ENCODE assay signal across 1 cellular context in the genomic region with DNA sequence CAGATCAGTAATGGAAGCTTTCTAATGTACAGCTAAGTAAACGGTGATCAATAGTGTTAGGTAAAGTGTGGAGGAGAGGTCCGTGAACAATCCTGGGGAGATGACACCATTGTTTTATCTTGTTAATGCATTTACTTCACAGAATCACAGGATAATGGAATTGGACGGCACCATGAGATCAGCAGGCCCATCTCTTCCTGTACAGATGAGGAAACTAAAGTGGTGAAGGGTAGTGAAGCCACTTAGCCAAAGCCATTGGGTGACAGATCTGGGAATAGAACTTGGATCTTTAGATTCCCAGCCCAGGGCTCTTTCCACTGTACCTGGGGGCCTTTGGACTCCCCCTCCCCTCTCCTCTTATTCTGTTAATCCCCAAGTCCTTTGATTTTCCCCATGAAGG.
TF ChIP-seq lines count a peak whose summit lies in the region.

No MANE protein-coding gene starts in this region.

TF ChIP-seq in K562, 482 proteins besides CTCF, POLR2A, EP300 and RAD21 (continues in another document):
- TF ChIP-seq, protein P1, sequence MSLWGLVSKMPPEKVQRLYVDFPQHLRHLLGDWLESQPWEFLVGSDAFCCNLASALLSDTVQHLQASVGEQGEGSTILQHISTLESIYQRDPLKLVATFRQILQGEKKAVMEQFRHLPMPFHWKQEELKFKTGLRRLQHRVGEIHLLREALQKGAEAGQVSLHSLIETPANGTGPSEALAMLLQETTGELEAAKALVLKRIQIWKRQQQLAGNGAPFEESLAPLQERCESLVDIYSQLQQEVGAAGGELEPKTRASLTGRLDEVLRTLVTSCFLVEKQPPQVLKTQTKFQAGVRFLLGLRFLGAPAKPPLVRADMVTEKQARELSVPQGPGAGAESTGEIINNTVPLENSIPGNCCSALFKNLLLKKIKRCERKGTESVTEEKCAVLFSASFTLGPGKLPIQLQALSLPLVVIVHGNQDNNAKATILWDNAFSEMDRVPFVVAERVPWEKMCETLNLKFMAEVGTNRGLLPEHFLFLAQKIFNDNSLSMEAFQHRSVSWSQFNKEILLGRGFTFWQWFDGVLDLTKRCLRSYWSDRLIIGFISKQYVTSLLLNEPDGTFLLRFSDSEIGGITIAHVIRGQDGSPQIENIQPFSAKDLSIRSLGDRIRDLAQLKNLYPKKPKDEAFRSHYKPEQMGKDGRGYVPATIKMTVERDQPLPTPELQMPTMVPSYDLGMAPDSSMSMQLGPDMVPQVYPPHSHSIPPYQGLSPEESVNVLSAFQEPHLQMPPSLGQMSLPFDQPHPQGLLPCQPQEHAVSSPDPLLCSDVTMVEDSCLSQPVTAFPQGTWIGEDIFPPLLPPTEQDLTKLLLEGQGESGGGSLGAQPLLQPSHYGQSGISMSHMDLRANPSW (CRISPR knock-in tag; IDR thresholded peaks at IDR 0.05), result no peak
- TF ChIP-seq SAP30 (IDR thresholded peaks at IDR 0.05; ENCODE audit: borderline replicate concordance, insufficient read depth, low read depth, low read length, poor library complexity, severe bottlenecking), result no peak
- TF ChIP-seq, protein P2, sequence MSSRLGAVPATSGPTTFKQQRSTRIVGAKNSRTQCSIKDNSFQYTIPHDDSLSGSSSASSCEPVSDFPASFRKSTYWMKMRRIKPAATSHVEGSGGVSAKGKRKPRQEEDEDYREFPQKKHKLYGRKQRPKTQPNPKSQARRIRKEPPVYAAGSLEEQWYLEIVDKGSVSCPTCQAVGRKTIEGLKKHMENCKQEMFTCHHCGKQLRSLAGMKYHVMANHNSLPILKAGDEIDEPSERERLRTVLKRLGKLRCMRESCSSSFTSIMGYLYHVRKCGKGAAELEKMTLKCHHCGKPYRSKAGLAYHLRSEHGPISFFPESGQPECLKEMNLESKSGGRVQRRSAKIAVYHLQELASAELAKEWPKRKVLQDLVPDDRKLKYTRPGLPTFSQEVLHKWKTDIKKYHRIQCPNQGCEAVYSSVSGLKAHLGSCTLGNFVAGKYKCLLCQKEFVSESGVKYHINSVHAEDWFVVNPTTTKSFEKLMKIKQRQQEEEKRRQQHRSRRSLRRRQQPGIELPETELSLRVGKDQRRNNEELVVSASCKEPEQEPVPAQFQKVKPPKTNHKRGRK (tag; IDR thresholded peaks at IDR 0.05), result no peak
- no peak for TF ChIP-seq MECOM (CRISPR knock-in tag; IDR thresholded peaks at IDR 0.05)
- TF ChIP-seq, protein P3, sequence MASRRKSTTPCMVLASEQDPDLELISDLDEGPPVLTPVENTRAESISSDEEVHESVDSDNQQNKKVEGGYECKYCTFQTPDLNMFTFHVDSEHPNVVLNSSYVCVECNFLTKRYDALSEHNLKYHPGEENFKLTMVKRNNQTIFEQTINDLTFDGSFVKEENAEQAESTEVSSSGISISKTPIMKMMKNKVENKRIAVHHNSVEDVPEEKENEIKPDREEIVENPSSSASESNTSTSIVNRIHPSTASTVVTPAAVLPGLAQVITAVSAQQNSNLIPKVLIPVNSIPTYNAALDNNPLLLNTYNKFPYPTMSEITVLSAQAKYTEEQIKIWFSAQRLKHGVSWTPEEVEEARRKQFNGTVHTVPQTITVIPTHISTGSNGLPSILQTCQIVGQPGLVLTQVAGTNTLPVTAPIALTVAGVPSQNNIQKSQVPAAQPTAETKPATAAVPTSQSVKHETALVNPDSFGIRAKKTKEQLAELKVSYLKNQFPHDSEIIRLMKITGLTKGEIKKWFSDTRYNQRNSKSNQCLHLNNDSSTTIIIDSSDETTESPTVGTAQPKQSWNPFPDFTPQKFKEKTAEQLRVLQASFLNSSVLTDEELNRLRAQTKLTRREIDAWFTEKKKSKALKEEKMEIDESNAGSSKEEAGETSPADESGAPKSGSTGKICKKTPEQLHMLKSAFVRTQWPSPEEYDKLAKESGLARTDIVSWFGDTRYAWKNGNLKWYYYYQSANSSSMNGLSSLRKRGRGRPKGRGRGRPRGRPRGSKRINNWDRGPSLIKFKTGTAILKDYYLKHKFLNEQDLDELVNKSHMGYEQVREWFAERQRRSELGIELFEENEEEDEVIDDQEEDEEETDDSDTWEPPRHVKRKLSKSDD (conservative IDR thresholded peaks at IDR 0.05; ENCODE audit: low read length), result no peak
- TF ChIP-seq, protein P4, sequence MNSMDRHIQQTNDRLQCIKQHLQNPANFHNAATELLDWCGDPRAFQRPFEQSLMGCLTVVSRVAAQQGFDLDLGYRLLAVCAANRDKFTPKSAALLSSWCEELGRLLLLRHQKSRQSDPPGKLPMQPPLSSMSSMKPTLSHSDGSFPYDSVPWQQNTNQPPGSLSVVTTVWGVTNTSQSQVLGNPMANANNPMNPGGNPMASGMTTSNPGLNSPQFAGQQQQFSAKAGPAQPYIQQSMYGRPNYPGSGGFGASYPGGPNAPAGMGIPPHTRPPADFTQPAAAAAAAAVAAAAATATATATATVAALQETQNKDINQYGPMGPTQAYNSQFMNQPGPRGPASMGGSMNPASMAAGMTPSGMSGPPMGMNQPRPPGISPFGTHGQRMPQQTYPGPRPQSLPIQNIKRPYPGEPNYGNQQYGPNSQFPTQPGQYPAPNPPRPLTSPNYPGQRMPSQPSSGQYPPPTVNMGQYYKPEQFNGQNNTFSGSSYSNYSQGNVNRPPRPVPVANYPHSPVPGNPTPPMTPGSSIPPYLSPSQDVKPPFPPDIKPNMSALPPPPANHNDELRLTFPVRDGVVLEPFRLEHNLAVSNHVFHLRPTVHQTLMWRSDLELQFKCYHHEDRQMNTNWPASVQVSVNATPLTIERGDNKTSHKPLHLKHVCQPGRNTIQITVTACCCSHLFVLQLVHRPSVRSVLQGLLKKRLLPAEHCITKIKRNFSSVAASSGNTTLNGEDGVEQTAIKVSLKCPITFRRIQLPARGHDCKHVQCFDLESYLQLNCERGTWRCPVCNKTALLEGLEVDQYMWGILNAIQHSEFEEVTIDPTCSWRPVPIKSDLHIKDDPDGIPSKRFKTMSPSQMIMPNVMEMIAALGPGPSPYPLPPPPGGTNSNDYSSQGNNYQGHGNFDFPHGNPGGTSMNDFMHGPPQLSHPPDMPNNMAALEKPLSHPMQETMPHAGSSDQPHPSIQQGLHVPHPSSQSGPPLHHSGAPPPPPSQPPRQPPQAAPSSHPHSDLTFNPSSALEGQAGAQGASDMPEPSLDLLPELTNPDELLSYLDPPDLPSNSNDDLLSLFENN (IDR thresholded peaks at IDR 0.05; ENCODE audit: low read depth in 2 of 2, low read length in 2 of 2), result no peak
- TF ChIP-seq TAF1 (IDR thresholded peaks at IDR 0.05; ENCODE audit: control insufficient read depth, extremely low read depth, insufficient read depth, low read length, severe bottlenecking), result no peak
- no peak for TF ChIP-seq YY1 (IDR thresholded peaks at IDR 0.05; ENCODE audit: borderline replicate concordance in 1 of 3, control insufficient read depth in 1 of 3, extremely low read depth in 1 of 3, insufficient read depth in 3 of 3, insufficient read length in 1 of 3, insufficient replicate concordance in 2 of 3, low read depth in 1 of 3, low read length in 2 of 3)
- TF ChIP-seq BMI1 (IDR thresholded peaks at IDR 0.05; ENCODE audit: low read length), result no peak
- TF ChIP-seq, protein P5, sequence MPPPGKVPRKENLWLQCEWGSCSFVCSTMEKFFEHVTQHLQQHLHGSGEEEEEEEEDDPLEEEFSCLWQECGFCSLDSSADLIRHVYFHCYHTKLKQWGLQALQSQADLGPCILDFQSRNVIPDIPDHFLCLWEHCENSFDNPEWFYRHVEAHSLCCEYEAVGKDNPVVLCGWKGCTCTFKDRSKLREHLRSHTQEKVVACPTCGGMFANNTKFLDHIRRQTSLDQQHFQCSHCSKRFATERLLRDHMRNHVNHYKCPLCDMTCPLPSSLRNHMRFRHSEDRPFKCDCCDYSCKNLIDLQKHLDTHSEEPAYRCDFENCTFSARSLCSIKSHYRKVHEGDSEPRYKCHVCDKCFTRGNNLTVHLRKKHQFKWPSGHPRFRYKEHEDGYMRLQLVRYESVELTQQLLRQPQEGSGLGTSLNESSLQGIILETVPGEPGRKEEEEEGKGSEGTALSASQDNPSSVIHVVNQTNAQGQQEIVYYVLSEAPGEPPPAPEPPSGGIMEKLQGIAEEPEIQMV (tag; conservative IDR thresholded peaks at IDR 0.05; ENCODE audit: low read depth), result no peak
- TF ChIP-seq, protein P6, sequence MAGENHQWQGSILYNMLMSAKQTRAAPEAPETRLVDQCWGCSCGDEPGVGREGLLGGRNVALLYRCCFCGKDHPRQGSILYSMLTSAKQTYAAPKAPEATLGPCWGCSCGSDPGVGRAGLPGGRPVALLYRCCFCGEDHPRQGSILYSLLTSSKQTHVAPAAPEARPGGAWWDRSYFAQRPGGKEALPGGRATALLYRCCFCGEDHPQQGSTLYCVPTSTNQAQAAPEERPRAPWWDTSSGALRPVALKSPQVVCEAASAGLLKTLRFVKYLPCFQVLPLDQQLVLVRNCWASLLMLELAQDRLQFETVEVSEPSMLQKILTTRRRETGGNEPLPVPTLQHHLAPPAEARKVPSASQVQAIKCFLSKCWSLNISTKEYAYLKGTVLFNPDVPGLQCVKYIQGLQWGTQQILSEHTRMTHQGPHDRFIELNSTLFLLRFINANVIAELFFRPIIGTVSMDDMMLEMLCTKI (IDR thresholded peaks at IDR 0.05; ENCODE audit: partially characterized antibody), result no peak
- no peak for TF ChIP-seq NR2C2 (CRISPR knock-in tag; IDR thresholded peaks at IDR 0.05)
- TF ChIP-seq NR2C2 (tag; IDR thresholded peaks at IDR 0.05), result no peak
- TF ChIP-seq CBX5 (IDR thresholded peaks at IDR 0.05; ENCODE audit: borderline replicate concordance, low read depth), result no peak
- TF ChIP-seq, protein P7, sequence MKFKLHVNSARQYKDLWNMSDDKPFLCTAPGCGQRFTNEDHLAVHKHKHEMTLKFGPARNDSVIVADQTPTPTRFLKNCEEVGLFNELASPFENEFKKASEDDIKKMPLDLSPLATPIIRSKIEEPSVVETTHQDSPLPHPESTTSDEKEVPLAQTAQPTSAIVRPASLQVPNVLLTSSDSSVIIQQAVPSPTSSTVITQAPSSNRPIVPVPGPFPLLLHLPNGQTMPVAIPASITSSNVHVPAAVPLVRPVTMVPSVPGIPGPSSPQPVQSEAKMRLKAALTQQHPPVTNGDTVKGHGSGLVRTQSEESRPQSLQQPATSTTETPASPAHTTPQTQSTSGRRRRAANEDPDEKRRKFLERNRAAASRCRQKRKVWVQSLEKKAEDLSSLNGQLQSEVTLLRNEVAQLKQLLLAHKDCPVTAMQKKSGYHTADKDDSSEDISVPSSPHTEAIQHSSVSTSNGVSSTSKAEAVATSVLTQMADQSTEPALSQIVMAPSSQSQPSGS (CRISPR knock-in tag; IDR thresholded peaks at IDR 0.05), result no peak
- TF ChIP-seq, protein P8, sequence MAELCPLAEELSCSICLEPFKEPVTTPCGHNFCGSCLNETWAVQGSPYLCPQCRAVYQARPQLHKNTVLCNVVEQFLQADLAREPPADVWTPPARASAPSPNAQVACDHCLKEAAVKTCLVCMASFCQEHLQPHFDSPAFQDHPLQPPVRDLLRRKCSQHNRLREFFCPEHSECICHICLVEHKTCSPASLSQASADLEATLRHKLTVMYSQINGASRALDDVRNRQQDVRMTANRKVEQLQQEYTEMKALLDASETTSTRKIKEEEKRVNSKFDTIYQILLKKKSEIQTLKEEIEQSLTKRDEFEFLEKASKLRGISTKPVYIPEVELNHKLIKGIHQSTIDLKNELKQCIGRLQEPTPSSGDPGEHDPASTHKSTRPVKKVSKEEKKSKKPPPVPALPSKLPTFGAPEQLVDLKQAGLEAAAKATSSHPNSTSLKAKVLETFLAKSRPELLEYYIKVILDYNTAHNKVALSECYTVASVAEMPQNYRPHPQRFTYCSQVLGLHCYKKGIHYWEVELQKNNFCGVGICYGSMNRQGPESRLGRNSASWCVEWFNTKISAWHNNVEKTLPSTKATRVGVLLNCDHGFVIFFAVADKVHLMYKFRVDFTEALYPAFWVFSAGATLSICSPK (IDR thresholded peaks at IDR 0.05; ENCODE audit: borderline replicate concordance), result no peak
- TF ChIP-seq PHTF2 (CRISPR knock-in tag; IDR thresholded peaks at IDR 0.05), result no peak
- TF ChIP-seq SRSF3 (IDR thresholded peaks at IDR 0.05; ENCODE audit: insufficient read depth, low read length), result no peak
- TF ChIP-seq TARDBP (IDR thresholded peaks at IDR 0.05), result no peak
- TF ChIP-seq ZNF589 (CRISPR knock-in tag; IDR thresholded peaks at IDR 0.05; ENCODE audit: low read depth), result peak; percentile 68; the same call in 1 of the 2 replicates
- TF ChIP-seq ZNF76 (CRISPR knock-in tag; IDR thresholded peaks at IDR 0.05; ENCODE audit: borderline replicate concordance), result 0 out of 2 replicates have a peak, but pooled peaks have one; percentile 60
- no peak for TF ChIP-seq ZNF263 (CRISPR knock-in tag; IDR thresholded peaks at IDR 0.05; ENCODE audit: borderline replicate concordance)
- TF ChIP-seq, protein P9, sequence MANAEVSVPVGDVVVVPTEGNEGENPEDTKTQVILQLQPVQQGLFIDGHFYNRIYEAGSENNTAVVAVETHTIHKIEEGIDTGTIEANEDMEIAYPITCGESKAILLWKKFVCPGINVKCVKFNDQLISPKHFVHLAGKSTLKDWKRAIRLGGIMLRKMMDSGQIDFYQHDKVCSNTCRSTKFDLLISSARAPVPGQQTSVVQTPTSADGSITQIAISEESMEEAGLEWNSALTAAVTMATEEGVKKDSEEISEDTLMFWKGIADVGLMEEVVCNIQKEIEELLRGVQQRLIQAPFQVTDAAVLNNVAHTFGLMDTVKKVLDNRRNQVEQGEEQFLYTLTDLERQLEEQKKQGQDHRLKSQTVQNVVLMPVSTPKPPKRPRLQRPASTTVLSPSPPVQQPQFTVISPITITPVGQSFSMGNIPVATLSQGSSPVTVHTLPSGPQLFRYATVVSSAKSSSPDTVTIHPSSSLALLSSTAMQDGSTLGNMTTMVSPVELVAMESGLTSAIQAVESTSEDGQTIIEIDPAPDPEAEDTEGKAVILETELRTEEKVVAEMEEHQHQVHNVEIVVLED (CRISPR knock-in tag; IDR thresholded peaks at IDR 0.05), result 0 out of 2 replicates have a peak, but pooled peaks have one; percentile 11
- TF ChIP-seq, protein P10, sequence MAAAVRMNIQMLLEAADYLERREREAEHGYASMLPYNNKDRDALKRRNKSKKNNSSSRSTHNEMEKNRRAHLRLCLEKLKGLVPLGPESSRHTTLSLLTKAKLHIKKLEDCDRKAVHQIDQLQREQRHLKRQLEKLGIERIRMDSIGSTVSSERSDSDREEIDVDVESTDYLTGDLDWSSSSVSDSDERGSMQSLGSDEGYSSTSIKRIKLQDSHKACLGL (CRISPR knock-in tag; IDR thresholded peaks at IDR 0.05; ENCODE audit: borderline replicate concordance, poor library complexity, severe bottlenecking), result no peak
- no peak for TF ChIP-seq TEAD2 (tag; IDR thresholded peaks at IDR 0.05)
- TF ChIP-seq CBX3 (IDR thresholded peaks at IDR 0.05; ENCODE audit: borderline replicate concordance in 1 of 2, low read length in 2 of 2), result no peak
- TF ChIP-seq, protein P11, sequence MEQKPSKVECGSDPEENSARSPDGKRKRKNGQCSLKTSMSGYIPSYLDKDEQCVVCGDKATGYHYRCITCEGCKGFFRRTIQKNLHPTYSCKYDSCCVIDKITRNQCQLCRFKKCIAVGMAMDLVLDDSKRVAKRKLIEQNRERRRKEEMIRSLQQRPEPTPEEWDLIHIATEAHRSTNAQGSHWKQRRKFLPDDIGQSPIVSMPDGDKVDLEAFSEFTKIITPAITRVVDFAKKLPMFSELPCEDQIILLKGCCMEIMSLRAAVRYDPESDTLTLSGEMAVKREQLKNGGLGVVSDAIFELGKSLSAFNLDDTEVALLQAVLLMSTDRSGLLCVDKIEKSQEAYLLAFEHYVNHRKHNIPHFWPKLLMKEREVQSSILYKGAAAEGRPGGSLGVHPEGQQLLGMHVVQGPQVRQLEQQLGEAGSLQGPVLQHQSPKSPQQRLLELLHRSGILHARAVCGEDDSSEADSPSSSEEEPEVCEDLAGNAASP (IDR thresholded peaks at IDR 0.05), result no peak
- TF ChIP-seq CAMTA2 (CRISPR knock-in tag; conservative IDR thresholded peaks at IDR 0.05), result no peak
- TF ChIP-seq ZBED1 (IDR thresholded peaks at IDR 0.05), result no peak
- TF ChIP-seq SMARCE1 (IDR thresholded peaks at IDR 0.05), result no peak
- TF ChIP-seq ZNF507 (tag; conservative IDR thresholded peaks at IDR 0.05), result no peak
- no peak for TF ChIP-seq TBP (optimal IDR thresholded peaks at IDR 0.05; ENCODE audit: low read depth, low read length)
- 0 out of 2 replicates have a peak, but pooled peaks have one; percentile 20 for TF ChIP-seq SMAD3 (CRISPR knock-in tag; conservative IDR thresholded peaks at IDR 0.05)
- TF ChIP-seq CXXC5 (CRISPR knock-in tag; IDR thresholded peaks at IDR 0.05), result 0 out of 2 replicates have a peak, but pooled peaks have one; percentile 28
- TF ChIP-seq FOXA3 (CRISPR knock-in tag; conservative IDR thresholded peaks at IDR 0.05 in 1 of 2, IDR thresholded peaks at IDR 0.05 in 1 of 2), result no peak
